19 cellular contexts compared by ENCODE assay signal in genomic region chr12:58064681-58065080, GRCh38.
"Had no signal": no experiment of that assay in that cellular context is flagged by ENCODE, and none has a peak within 500 bp of the region (broad histone marks: within the 10 kb centered on the region; RNA-seq: fewer than 3 reads in every experiment).

No MANE protein-coding gene starts in this region.

- H3K36me3 ChIP-seq: esophagus squamous epithelium, gastrocnemius medialis, heart right ventricle, left lung, lower lobe of right lung had no signal

- H3K9me3 ChIP-seq: gastrocnemius medialis, heart right ventricle, left lung, lower lobe of right lung, mucosa of descending colon had no signal

- DNase-seq: dermis blood vessel endothelial cell; dorsolateral prefrontal cortex; effector CD4-positive, alpha-beta T cell; effector memory CD4-positive, alpha-beta T cell; esophagus squamous epithelium; foreskin fibroblast; foreskin melanocyte; gastrocnemius medialis; glutamatergic neuron; head of caudate nucleus; heart right ventricle; hippocampal formation; left cardiac atrium; left lung; left ventricle myocardium superior; lower lobe of right lung; mesenchymal stem cell; mucosa of descending colon had no signal

- H3K4me1 ChIP-seq: left lung, lower lobe of right lung had no signal

- H3K27ac ChIP-seq: coronary artery, dorsolateral prefrontal cortex, esophagus squamous epithelium, gastrocnemius medialis, heart right ventricle, left lung, lower lobe of right lung had no signal

- H3K27me3 ChIP-seq: dorsolateral prefrontal cortex, esophagus squamous epithelium, gastrocnemius medialis, heart right ventricle, left lung had no signal

- H3K4me3 ChIP-seq: coronary artery, dorsolateral prefrontal cortex, esophagus squamous epithelium, gastrocnemius medialis, heart right ventricle, left lung, lower lobe of right lung, mucosa of descending colon had no signal
